In the genomic region with DNA sequence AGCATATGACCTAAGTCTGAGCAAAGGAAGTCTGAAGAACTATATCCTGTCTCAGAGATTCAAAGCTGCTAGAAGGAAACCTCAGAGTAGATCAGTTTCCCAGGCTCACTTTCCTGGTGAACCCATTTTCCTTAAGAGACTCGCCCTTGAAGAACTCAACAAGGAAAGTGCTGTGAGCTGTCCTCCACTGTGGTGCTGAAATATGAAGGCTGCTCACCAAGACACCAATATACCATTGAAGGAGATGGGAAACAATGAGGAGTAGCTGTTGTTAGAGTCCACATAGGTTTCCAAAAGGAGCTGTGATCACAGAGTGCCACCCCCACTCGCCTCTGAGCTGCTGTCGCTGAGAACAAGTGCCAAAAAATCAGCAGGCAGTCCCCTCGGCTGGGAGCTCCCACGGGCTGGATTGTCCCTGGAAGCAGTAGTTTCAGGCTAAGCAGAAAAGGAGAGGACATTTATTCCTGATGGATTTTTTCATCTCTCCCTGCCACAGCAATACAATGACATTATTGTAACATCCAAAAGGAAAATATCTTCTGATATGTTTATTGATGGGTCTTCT, we compare ENCODE assay signal across 2 cellular contexts.
TF ChIP-seq lines count a peak whose summit lies in the region.

No MANE protein-coding gene starts in this region.

TF ChIP-seq in HCT116, 20 proteins besides CTCF, POLR2A, EP300 and RAD21 (continued from another document):
- TF ChIP-seq, protein P1, sequence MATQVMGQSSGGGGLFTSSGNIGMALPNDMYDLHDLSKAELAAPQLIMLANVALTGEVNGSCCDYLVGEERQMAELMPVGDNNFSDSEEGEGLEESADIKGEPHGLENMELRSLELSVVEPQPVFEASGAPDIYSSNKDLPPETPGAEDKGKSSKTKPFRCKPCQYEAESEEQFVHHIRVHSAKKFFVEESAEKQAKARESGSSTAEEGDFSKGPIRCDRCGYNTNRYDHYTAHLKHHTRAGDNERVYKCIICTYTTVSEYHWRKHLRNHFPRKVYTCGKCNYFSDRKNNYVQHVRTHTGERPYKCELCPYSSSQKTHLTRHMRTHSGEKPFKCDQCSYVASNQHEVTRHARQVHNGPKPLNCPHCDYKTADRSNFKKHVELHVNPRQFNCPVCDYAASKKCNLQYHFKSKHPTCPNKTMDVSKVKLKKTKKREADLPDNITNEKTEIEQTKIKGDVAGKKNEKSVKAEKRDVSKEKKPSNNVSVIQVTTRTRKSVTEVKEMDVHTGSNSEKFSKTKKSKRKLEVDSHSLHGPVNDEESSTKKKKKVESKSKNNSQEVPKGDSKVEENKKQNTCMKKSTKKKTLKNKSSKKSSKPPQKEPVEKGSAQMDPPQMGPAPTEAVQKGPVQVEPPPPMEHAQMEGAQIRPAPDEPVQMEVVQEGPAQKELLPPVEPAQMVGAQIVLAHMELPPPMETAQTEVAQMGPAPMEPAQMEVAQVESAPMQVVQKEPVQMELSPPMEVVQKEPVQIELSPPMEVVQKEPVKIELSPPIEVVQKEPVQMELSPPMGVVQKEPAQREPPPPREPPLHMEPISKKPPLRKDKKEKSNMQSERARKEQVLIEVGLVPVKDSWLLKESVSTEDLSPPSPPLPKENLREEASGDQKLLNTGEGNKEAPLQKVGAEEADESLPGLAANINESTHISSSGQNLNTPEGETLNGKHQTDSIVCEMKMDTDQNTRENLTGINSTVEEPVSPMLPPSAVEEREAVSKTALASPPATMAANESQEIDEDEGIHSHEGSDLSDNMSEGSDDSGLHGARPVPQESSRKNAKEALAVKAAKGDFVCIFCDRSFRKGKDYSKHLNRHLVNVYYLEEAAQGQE (IDR thresholded peaks at IDR 0.05; ENCODE audit: low read depth), result peak; percentile 81
- TF ChIP-seq EZH2 (IDR thresholded peaks at IDR 0.05) (no peak), ELF1 (IDR thresholded peaks at IDR 0.05; ENCODE audit: borderline replicate concordance, low read depth) (no peak), EGR1 (IDR thresholded peaks at IDR 0.05; ENCODE audit: low read depth) (no peak), SIN3A (IDR thresholded peaks at IDR 0.05; ENCODE audit: low read depth) (no peak)
TF ChIP-seq in HCT116: peak in this region for 1.

TF ChIP-seq in neural cell, 6 proteins besides CTCF, POLR2A, EP300 and RAD21 (continued from another document):
- TF ChIP-seq, protein P1 (IDR thresholded peaks at IDR 0.05; ENCODE audit: borderline replicate concordance), result peak; percentile 44
